ENCODE assay signal across 25 cellular contexts in the genomic region with DNA sequence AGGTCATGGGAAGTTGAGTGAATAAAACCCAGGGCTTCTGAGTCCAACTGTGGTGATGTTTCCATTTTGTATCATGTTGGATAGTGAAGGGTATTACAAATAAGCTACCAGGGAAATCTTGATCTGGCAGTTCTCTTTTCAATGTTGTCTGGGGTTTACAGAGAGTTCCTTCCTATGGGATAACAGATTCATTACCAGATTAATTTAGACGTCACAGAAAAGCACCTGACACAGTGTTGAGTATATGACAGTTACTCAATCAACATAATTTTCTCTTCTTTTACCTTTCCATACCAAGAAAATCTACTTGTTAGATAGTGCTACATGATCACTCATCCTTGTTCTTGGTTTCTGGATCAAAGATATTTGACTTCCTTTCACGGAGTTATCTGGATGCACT.
DNase-seq lines count a peak whose midpoint lies in the region; FAIRE-seq and TF ChIP-seq lines count a peak whose summit lies in the region.
"Had no signal": no experiment of that assay in that cellular context is flagged by ENCODE, and none has a peak within 500 bp of the region (broad histone marks: within the 10 kb centered on the region; RNA-seq: fewer than 3 reads in every experiment).

No MANE protein-coding gene starts in this region.

- no peak overlapping the region for H3K27ac Mint-ChIP-seq in astrocyte (ENCODE audit: unreplicated experiment)
- H3K27ac Mint-ChIP-seq in MCF 10A (ENCODE audit: low read depth, unreplicated experiment), result no peak overlapping the region
- H3K27ac Mint-ChIP-seq: CD14-positive monocyte; CD4-positive, alpha-beta memory T cell; CD4-positive, CD25-positive, alpha-beta regulatory T cell; CD8-positive, alpha-beta memory T cell had no signal

- BruUV-seq in MCF 10A (replicated peaks; lab: Mats Ljungman, UMichigan), result no TSS peak

- no peaks in the 10 kb centered on the region for H3K9me3 ChIP-seq in astrocyte (ENCODE audit: insufficient read depth, low read depth, low read length)
- no peaks in the 10 kb centered on the region for H3K9me3 ChIP-seq in neural cell (ENCODE audit: low read length)
- no peaks in the 10 kb centered on the region for H3K9me3 ChIP-seq in effector memory CD4-positive, alpha-beta T cell (ENCODE audit: control insufficient read depth, low read length)
- H3K9me3 ChIP-seq: BE2C, BLaER1 had no signal

- H3K9me2 ChIP-seq in neural cell (ENCODE audit: insufficient read depth, low read length), result no peaks in the 10 kb centered on the region

- H3K9ac ChIP-seq in astrocyte (ENCODE audit: low read length), result no peak overlapping the region
- no peak overlapping the region for H3K9ac ChIP-seq in neural cell (ENCODE audit: low read length)
- H3K9ac ChIP-seq: BLaER1 had no signal

- no peak overlapping the region for H3K4me3 ChIP-seq in astrocyte (ENCODE audit: insufficient read depth, low read depth, low read length)
- no peak overlapping the region for H3K4me3 ChIP-seq in neural cell (ENCODE audit: low read length)
- H3K4me3 ChIP-seq in effector memory CD4-positive, alpha-beta T cell (ENCODE audit: insufficient read depth, low read depth, low read length, poor library complexity, severe bottlenecking), result no peak overlapping the region
- H3K4me3 ChIP-seq: BLaER1 had no signal

- no peak for TF ChIP-seq POLR2A in H54 (IDR thresholded peaks at IDR 0.05; ENCODE audit: low read depth, low read length)

- no peaks in the 10 kb centered on the region for H3F3A ChIP-seq in neural cell (ENCODE audit: insufficient read depth, low read length, poor library complexity, severe bottlenecking)

- no peaks in the 10 kb centered on the region for H3K27me3 ChIP-seq in astrocyte (ENCODE audit: insufficient read depth, low read length)
- H3K27me3 ChIP-seq in neural cell (ENCODE audit: insufficient read depth, low read depth, low read length), result no peaks in the 10 kb centered on the region
- no peaks in the 10 kb centered on the region for H3K27me3 ChIP-seq in effector memory CD4-positive, alpha-beta T cell (replicated peaks; ENCODE audit: control insufficient read depth, insufficient read depth, low read length, poor library complexity, severe bottlenecking)
- H3K27me3 ChIP-seq: BE2C, BLaER1 had no signal

- no peaks in the 10 kb centered on the region for H3K4me1 ChIP-seq in astrocyte (ENCODE audit: insufficient read depth, low read length)
- no peaks in the 10 kb centered on the region for H3K4me1 ChIP-seq in effector memory CD4-positive, alpha-beta T cell (ENCODE audit: control insufficient read depth, insufficient read depth, low read length, poor library complexity, severe bottlenecking)
- H3K4me1 ChIP-seq: BE2C had no signal

- H3K27ac ChIP-seq in astrocyte (ENCODE audit: low read depth, low read length) (no peak overlapping the region), neural cell (ENCODE audit: low read length) (no peak overlapping the region)
- no peak overlapping the region for H3K27ac ChIP-seq in effector memory CD4-positive, alpha-beta T cell (ENCODE audit: insufficient read depth, low read length, poor library complexity, severe bottlenecking)
- H3K27ac ChIP-seq: BLaER1 had no signal

- H3K36me3 Mint-ChIP-seq in astrocyte (ENCODE audit: low read depth, unreplicated experiment) (no peaks in the 10 kb centered on the region), MCF 10A (ENCODE audit: insufficient read depth, unreplicated experiment) (no peaks in the 10 kb centered on the region)
- H3K36me3 Mint-ChIP-seq: CD14-positive monocyte; CD4-positive, alpha-beta memory T cell; CD4-positive, CD25-positive, alpha-beta regulatory T cell; CD8-positive, alpha-beta memory T cell had no signal

- H3K4me2 ChIP-seq in astrocyte (ENCODE audit: low read length), result no peak overlapping the region
- no peak overlapping the region for H3K4me2 ChIP-seq in neural cell (ENCODE audit: low read length)
- H3K4me2 ChIP-seq: BLaER1 had no signal

- no peaks in the 10 kb centered on the region for H3K36me3 ChIP-seq in astrocyte (ENCODE audit: insufficient read depth, low read length)
- no peaks in the 10 kb centered on the region for H3K36me3 ChIP-seq in neural cell (ENCODE audit: insufficient read depth, low read length)
- no peaks in the 10 kb centered on the region for H3K36me3 ChIP-seq in effector memory CD4-positive, alpha-beta T cell (ENCODE audit: control insufficient read depth, insufficient read depth, low read length)
- H3K36me3 ChIP-seq: BE2C, BLaER1 had no signal

- peak; percentile 75 for FAIRE-seq in H54 (lab: Jason Lieb, UNC)
- peak; percentile 5 for FAIRE-seq in astrocyte (lab: Jason Lieb, UNC)
- FAIRE-seq: A204.1, G401.6, GM12891, GM19239 had no signal

- no peaks in the 10 kb centered on the region for H3K4me1 Mint-ChIP-seq in astrocyte (ENCODE audit: low read depth, unreplicated experiment)
- H3K4me1 Mint-ChIP-seq in MCF 10A (ENCODE audit: insufficient read depth, unreplicated experiment), result peaks cover 17% of the 10 kb centered on the region
- H3K4me1 Mint-ChIP-seq: CD4-positive, CD25-positive, alpha-beta regulatory T cell; CD8-positive, alpha-beta memory T cell had no signal

- POLR2A ChIA-PET in MCF 10A (lab: Yijun Ruan, JAX), result interaction anchor here (3.0 kb wide), 1 partner anchor 15 kb away, joined by 9 read pairs; no protein-coding TSS in a partner anchor

- DNase-seq in H54 (ENCODE audit: insufficient read length, low spot score) (no peak), astrocyte (ENCODE audit: low read depth) (no peak), MCF 10A (ENCODE audit: unreplicated experiment) (no peak)
- no peak for DNase-seq in effector memory CD4-positive, alpha-beta T cell
- DNase-seq: 8988T; ACHN; BE2C; C1 segment of cervical spinal cord; CD4-positive, alpha-beta memory T cell; CD4-positive, CD25-positive, alpha-beta regulatory T cell; CD8-positive, alpha-beta memory T cell; COR-L47; DMS 273 treated with DMSO at 0.1 percent for 48 hours; DMS153; DMS53; DMS79; DND-41; GF-D8 had no signal

- H3K9me3 Mint-ChIP-seq in astrocyte (ENCODE audit: unreplicated experiment) (no peaks in the 10 kb centered on the region), MCF 10A (ENCODE audit: unreplicated experiment) (no peaks in the 10 kb centered on the region)

- H3K4me3 Mint-ChIP-seq in astrocyte (ENCODE audit: unreplicated experiment) (no peak overlapping the region), MCF 10A (ENCODE audit: unreplicated experiment) (no peak overlapping the region)
- H3K4me3 Mint-ChIP-seq: CD14-positive monocyte; CD4-positive, alpha-beta memory T cell; CD4-positive, CD25-positive, alpha-beta regulatory T cell; CD8-positive, alpha-beta memory T cell had no signal

- no peak for TF ChIP-seq CTCF in astrocyte (IDR thresholded peaks at IDR 0.05; ENCODE audit: insufficient read depth, low read depth, low read length)
- TF ChIP-seq CTCF in neural cell (IDR thresholded peaks at IDR 0.05; ENCODE audit: poor library complexity, severe bottlenecking), result no peak
- no peak for TF ChIP-seq CTCF in MCF 10A (IDR thresholded peaks at IDR 0.05; ENCODE audit: unreplicated experiment)

- H3K27me3 Mint-ChIP-seq in astrocyte (ENCODE audit: low read depth, unreplicated experiment) (peaks cover 11% of the 10 kb centered on the region), MCF 10A (ENCODE audit: insufficient read depth, unreplicated experiment) (peaks cover 41% of the 10 kb centered on the region)

- H2AFZ ChIP-seq in astrocyte (ENCODE audit: low read depth, low read length), result no peak overlapping the region
- no peak overlapping the region for H2AFZ ChIP-seq in neural cell (ENCODE audit: low read depth, low read length)

- CTCF ChIA-PET in MCF 10A (lab: Yijun Ruan, JAX), result interaction anchor here (0.6 to 1.4 kb wide), 2 partner anchors 11 to 1745 kb away, joined by 3 to 4 read pairs; no protein-coding TSS in a partner anchor

- intact Hi-C loops in MCF 10A (cut with micrococcal nuclease), result loop anchor here (5.0 kb wide), 1 partner anchor 232 kb away; no protein-coding TSS in a partner anchor

- peak; percentile 73 for TF ChIP-seq EP300 in neural cell (conservative IDR thresholded peaks at IDR 0.05; ENCODE audit: poor library complexity, severe bottlenecking)

- TF ChIP-seq RAD21 in neural cell (conservative IDR thresholded peaks at IDR 0.05), result no peak

- H3K79me2 ChIP-seq in astrocyte (ENCODE audit: insufficient read depth, low read length), result no peaks in the 10 kb centered on the region
- no peaks in the 10 kb centered on the region for H3K79me2 ChIP-seq in neural cell (replicated peaks; ENCODE audit: insufficient read depth, low read length)

- H4K20me1 ChIP-seq in astrocyte (ENCODE audit: insufficient read depth, low read length) (no peaks in the 10 kb centered on the region), neural cell (ENCODE audit: insufficient read depth) (no peaks in the 10 kb centered on the region)
- H4K20me1 ChIP-seq: BLaER1 had no signal

TF ChIP-seq in neural cell, 6 proteins besides CTCF, POLR2A, EP300 and RAD21:
- TF ChIP-seq, protein P1, sequence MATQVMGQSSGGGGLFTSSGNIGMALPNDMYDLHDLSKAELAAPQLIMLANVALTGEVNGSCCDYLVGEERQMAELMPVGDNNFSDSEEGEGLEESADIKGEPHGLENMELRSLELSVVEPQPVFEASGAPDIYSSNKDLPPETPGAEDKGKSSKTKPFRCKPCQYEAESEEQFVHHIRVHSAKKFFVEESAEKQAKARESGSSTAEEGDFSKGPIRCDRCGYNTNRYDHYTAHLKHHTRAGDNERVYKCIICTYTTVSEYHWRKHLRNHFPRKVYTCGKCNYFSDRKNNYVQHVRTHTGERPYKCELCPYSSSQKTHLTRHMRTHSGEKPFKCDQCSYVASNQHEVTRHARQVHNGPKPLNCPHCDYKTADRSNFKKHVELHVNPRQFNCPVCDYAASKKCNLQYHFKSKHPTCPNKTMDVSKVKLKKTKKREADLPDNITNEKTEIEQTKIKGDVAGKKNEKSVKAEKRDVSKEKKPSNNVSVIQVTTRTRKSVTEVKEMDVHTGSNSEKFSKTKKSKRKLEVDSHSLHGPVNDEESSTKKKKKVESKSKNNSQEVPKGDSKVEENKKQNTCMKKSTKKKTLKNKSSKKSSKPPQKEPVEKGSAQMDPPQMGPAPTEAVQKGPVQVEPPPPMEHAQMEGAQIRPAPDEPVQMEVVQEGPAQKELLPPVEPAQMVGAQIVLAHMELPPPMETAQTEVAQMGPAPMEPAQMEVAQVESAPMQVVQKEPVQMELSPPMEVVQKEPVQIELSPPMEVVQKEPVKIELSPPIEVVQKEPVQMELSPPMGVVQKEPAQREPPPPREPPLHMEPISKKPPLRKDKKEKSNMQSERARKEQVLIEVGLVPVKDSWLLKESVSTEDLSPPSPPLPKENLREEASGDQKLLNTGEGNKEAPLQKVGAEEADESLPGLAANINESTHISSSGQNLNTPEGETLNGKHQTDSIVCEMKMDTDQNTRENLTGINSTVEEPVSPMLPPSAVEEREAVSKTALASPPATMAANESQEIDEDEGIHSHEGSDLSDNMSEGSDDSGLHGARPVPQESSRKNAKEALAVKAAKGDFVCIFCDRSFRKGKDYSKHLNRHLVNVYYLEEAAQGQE (IDR thresholded peaks at IDR 0.05; ENCODE audit: borderline replicate concordance), result no peak
- peak; percentile 56 for TF ChIP-seq POLR2AphosphoS5 (IDR thresholded peaks at IDR 0.05)
